Comparison of ENCODE assay signal across 11 cellular contexts in genomic region chr7:116193329-116194087, GRCh38.
"Had no signal": no experiment of that assay in that cellular context is flagged by ENCODE, and none has a peak within 500 bp of the region (broad histone marks: within the 10 kb centered on the region; RNA-seq: fewer than 3 reads in every experiment).

No MANE protein-coding gene starts in this region.

- H3K36me3 ChIP-seq: left lung, thyroid gland, vagina had no signal

- DNase-seq: activated CD4-positive, alpha-beta T cell treated with anti-CD3 and anti-CD28 coated beads, Interleukin-2, amount 50 U/mL, for 48 hours; activated CD4-positive, CD25-positive, alpha-beta regulatory T cell treated with anti-CD3 and anti-CD28 coated beads, Interleukin-2, amount 50 U/mL, for 72 hours; activated gamma-delta T cell; activated T-cell treated with anti-CD3 and anti-CD28 coated beads, Interleukin-2, amount 50 U/mL, for 4 hours; left lung; occipital lobe; stimulated activated CD4-positive, alpha-beta T cell treated with anti-CD3 and anti-CD28 coated beads, Interleukin-4, amount 100 ng/mL, for 4 hours; stimulated activated naive CD8-positive, alpha-beta T cell treated with anti-CD3 and anti-CD28 coated beads, Interleukin-15, amount 100 ng/mL, for 72 hours; T-helper 9 cell; thyroid gland had no signal

- H3K9me3 ChIP-seq: left lung, thyroid gland, vagina had no signal

- H3K27ac ChIP-seq: left lung, thyroid gland, vagina had no signal

- H3K4me1 ChIP-seq: left lung, thyroid gland, vagina had no signal

- H3K4me3 ChIP-seq: left lung, thyroid gland, vagina had no signal

- ATAC-seq: activated T-cell treated with anti-CD3 and anti-CD28 coated beads, Interleukin-2, amount 50 U/mL, for 4 hours; stimulated activated naive CD8-positive, alpha-beta T cell treated with anti-CD3 and anti-CD28 coated beads, Interleukin-15, amount 100 ng/mL, for 72 hours had no signal

- H3K27me3 ChIP-seq: left lung, thyroid gland, vagina had no signal
